Comparison of ENCODE assay signal across 28 cellular contexts in genomic region chr4:129988957-129989356, GRCh38.
"Had no signal": no experiment of that assay in that cellular context is flagged by ENCODE, and none has a peak within 500 bp of the region (broad histone marks: within the 10 kb centered on the region; RNA-seq: fewer than 3 reads in every experiment).

No MANE protein-coding gene starts in this region.

- H3K27ac ChIP-seq: colonic mucosa, coronary artery, dorsolateral prefrontal cortex, epithelial cell of prostate, esophagus muscularis mucosa, esophagus squamous epithelium, foreskin keratinocyte, gastrocnemius medialis, gastroesophageal sphincter, heart left ventricle, heart right ventricle had no signal

- H3K36me3 ChIP-seq: colonic mucosa, esophagus muscularis mucosa, esophagus squamous epithelium, gastrocnemius medialis, gastroesophageal sphincter, heart left ventricle, heart right ventricle had no signal

- ATAC-seq: effector memory CD8-positive, alpha-beta T cell; esophagus mucosa; foreskin keratinocyte; gastrocnemius medialis; gastroesophageal sphincter; heart left ventricle; heart right ventricle had no signal

- H3K27me3 ChIP-seq: colonic mucosa, dorsolateral prefrontal cortex, esophagus muscularis mucosa, esophagus squamous epithelium, foreskin keratinocyte, gastrocnemius medialis, gastroesophageal sphincter, heart left ventricle, heart right ventricle had no signal

- H3K4me1 ChIP-seq: colonic mucosa, esophagus muscularis mucosa, esophagus squamous epithelium, foreskin keratinocyte, gastrocnemius medialis, gastroesophageal sphincter, heart left ventricle, heart right ventricle had no signal

- H3K9me3 ChIP-seq: colonic mucosa, esophagus muscularis mucosa, esophagus squamous epithelium, gastrocnemius medialis, gastroesophageal sphincter, heart left ventricle had no signal

- FAIRE-seq: colon, endometrium, endothelial cell of umbilical vein, frontal cortex had no signal

- DNase-seq: colonic mucosa; cortex of kidney; dermis blood vessel endothelial cell; dorsolateral prefrontal cortex; effector CD4-positive, alpha-beta T cell; effector CD8-positive, alpha-beta T cell; effector memory CD4-positive, alpha-beta T cell; effector memory CD8-positive, alpha-beta T cell; endodermal cell; erythroblast; esophagus squamous epithelium; foreskin fibroblast; foreskin keratinocyte; foreskin melanocyte; gastrocnemius medialis; glutamatergic neuron; head of caudate nucleus; heart left ventricle; heart right ventricle had no signal

- H3K4me3 ChIP-seq: colonic mucosa, coronary artery, dorsolateral prefrontal cortex, esophagus muscularis mucosa, esophagus squamous epithelium, gastrocnemius medialis, gastroesophageal sphincter, heart left ventricle, heart right ventricle had no signal
